In genomic region chr3:84836961-84837360, GRCh38 we compare ENCODE assay signal across 11 cellular contexts.
DNase-seq lines count a peak whose midpoint lies in the region; ATAC-seq and TF ChIP-seq lines count a peak whose summit lies in the region.
"Had no signal": no experiment of that assay in that cellular context is flagged by ENCODE, and none has a peak within 500 bp of the region (broad histone marks: within the 10 kb centered on the region; RNA-seq: fewer than 3 reads in every experiment).

No MANE protein-coding gene starts in this region.

- no peak overlapping the region for H2AFZ ChIP-seq in H9 (ENCODE audit: low read length)

- H3K36me3 Mint-ChIP-seq in H9 (ENCODE audit: insufficient read depth in 1 of 3, low read depth in 3 of 3): peaks cover 15 to 26% (median 17%) of the 10 kb centered on the region in 3 experiments

- H3K23ac ChIP-seq in H9 (ENCODE audit: insufficient read length, low read depth, low read length): no peak overlapping the region

- no peak overlapping the region for H3K4me3 ChIP-seq in left lung
- H3K4me3 ChIP-seq: left ventricle myocardium inferior had no signal

- H2BK5ac ChIP-seq in H9 (ENCODE audit: insufficient read length, low read length): no peak overlapping the region

- no peak overlapping the region for H4K8ac ChIP-seq in H9 (replicated peaks; ENCODE audit: insufficient read length, low read depth, low read length)

- H3K9me3 Mint-ChIP-seq in H9: peaks cover 10 to 13% of the 10 kb centered on the region in 2 experiments

- peaks cover 35 to 54% of the 10 kb centered on the region in 2 experiments for H3K4me1 Mint-ChIP-seq in H9

- H3K27ac Mint-ChIP-seq in H9: peak overlapping the region; percentile 63 to 96 (median 96); a peak in 6 of 7 replicates

- no peak overlapping the region for H3K14ac ChIP-seq in H9 (ENCODE audit: insufficient read depth, low read length)

- H3K36me3 ChIP-seq in left lung: no peaks in the 10 kb centered on the region
- H3K36me3 ChIP-seq: left ventricle myocardium inferior had no signal

- no peak overlapping the region for H2AK5ac ChIP-seq in H9 (ENCODE audit: insufficient read length, low read length)

- H3K9me3 ChIP-seq in H9 (ENCODE audit: control insufficient read depth, low read depth, low read length): no peaks in the 10 kb centered on the region
- no peaks in the 10 kb centered on the region for H3K9me3 ChIP-seq in left lung

- TF ChIP-seq CTCF in H9 (conservative IDR thresholded peaks at IDR 0.05) (no peak), left lung (IDR thresholded peaks at IDR 0.05) (no peak), GM10266 (IDR thresholded peaks at IDR 0.05; ENCODE audit: control insufficient read depth, insufficient read depth, low read depth, missing control alignments) (no peak)

- H3K27me3 ChIP-seq in H9 (ENCODE audit: insufficient read depth, low read length) (no peaks in the 10 kb centered on the region), left lung (no peaks in the 10 kb centered on the region)

- no peak overlapping the region for H2BK12ac ChIP-seq in H9 (ENCODE audit: insufficient read length, low read depth, low read length)

- no peaks in the 10 kb centered on the region for H4K20me1 ChIP-seq in H9 (ENCODE audit: control insufficient read depth, insufficient read depth, insufficient read length)

- H3K56ac ChIP-seq in H9 (ENCODE audit: insufficient read length, low read depth, low read length): no peak overlapping the region

- no CpG with 5 or more reads among the region's 2 CpGs for WGBS in H9 (ENCODE audit: extremely low coverage, insufficient read length, low lambda C conversion rate)

- no peak overlapping the region for H4K5ac ChIP-seq in H9 (ENCODE audit: insufficient read length, low read depth, low read length)

- intact Hi-C loops in left lung (cut with DNase I): no loop called here
- intact Hi-C loops in Right ventricle myocardium superior (cut with DNase I): loop anchor here (10.0 kb wide), 1 partner anchor 58 kb away; no protein-coding TSS in a partner anchor

- peak overlapping the region; percentile 20 for H3K18ac ChIP-seq in H9 (ENCODE audit: insufficient read length, low read depth, low read length)

- DNase-seq in H9 (peak; percentile 93), NCI-H2029 (lab: John Stamatoyannopoulos, UW) (peak; percentile 96), SHP77 (lab: John Stamatoyannopoulos, UW) (peak; percentile 91 to 97), left lung (peak in 1 of 2 donors; percentile 74), retina (no peak), Right ventricle myocardium superior (no peak), T-helper 9 cell (no peak), GM10266 (ENCODE audit: extremely low spot score) (no peak)
- DNase-seq: left ventricle myocardium inferior, occipital lobe, OCI-M1 had no signal

- no peak overlapping the region for H4K91ac ChIP-seq in H9 (ENCODE audit: insufficient read length, low read depth, low read length)

- H3K79me1 ChIP-seq in H9 (ENCODE audit: insufficient read depth, low read depth, low read length, poor library complexity, severe bottlenecking): no peaks in the 10 kb centered on the region

- H3T11ph ChIP-seq in H9 (ENCODE audit: low read length): no peak overlapping the region

- peak overlapping the region; percentile 13 for H2BK20ac ChIP-seq in H9 (ENCODE audit: low read depth, low read length, poor library complexity, severe bottlenecking)

- H3K4me1 ChIP-seq in H9 (ENCODE audit: insufficient read depth, low read length) (peaks cover 5% of the 10 kb centered on the region; the same call in 1 of the 2 replicates), left lung (no peaks in the 10 kb centered on the region)
- H3K4me1 ChIP-seq: left ventricle myocardium inferior had no signal

- no peak overlapping the region for H3K4me2 ChIP-seq in H9 (ENCODE audit: insufficient read depth, insufficient read length, low read length)

- no peak overlapping the region for H2BK120ac ChIP-seq in H9 (ENCODE audit: low read depth, low read length, poor library complexity, severe bottlenecking)

- no peak overlapping the region for H3K9ac ChIP-seq in H9 (ENCODE audit: extremely low read depth, insufficient read length, low read length)

- H3K27ac ChIP-seq in H9 (ENCODE audit: insufficient read length, low read depth, low read length): peak overlapping the region; percentile 95
- H3K27ac ChIP-seq in left lung: no peak overlapping the region
- H3K27ac ChIP-seq: left ventricle myocardium inferior had no signal

- no peak overlapping the region; the same call in 1 of the 2 replicates for H3K4ac ChIP-seq in H9 (ENCODE audit: low read depth, low read length)

- no peak overlapping the region for H2BK15ac ChIP-seq in H9 (ENCODE audit: low read depth, low read length)

- H3K4me3 Mint-ChIP-seq in H9: no peak overlapping the region

- no peaks in the 10 kb centered on the region for H3K79me2 ChIP-seq in H9 (ENCODE audit: insufficient read depth, low read length)

- H3K23me2 ChIP-seq in H9 (ENCODE audit: insufficient read length, low read depth, low read length, poor library complexity, severe bottlenecking): no peaks in the 10 kb centered on the region

- peak; percentile 97 for ATAC-seq in left lung
- ATAC-seq in Right ventricle myocardium superior (ENCODE audit: poor library complexity): no peak

- no peaks in the 10 kb centered on the region for H3K27me3 Mint-ChIP-seq in H9 (ENCODE audit: low read depth)

Comparison
In these comparisons a context has a peak if more than half of its experiments do, and no peak if none do; other contexts are left out.
1. DNase-seq: peak in H9 (single experiment), NCI-H2029 (single experiment) and SHP77 (2 of 2); none in retina (single experiment), Right ventricle myocardium superior (single experiment), T-helper 9 cell (single experiment) and GM10266 (single experiment).